In genomic region chr5:173327084-173327947, GRCh38 we compare ENCODE assay signal across 8 cellular contexts. TPM values are rescaled to one million over a fixed set of nuclear protein-coding genes. Genes with fewer than 3 reads are reported as not detected.
DNase-seq lines count a peak whose midpoint lies in the region; ATAC-seq, FAIRE-seq and TF ChIP-seq lines count a peak whose summit lies in the region.

No MANE protein-coding gene starts in this region.

- peaks cover 48% of the 10 kb centered on the region for H3K4me1 Mint-ChIP-seq in activated naive CD8-positive, alpha-beta T cell treated with anti-CD3 and anti-CD28 coated beads, Interleukin-2, amount 10 ng/mL, durations not matched to agents 7 days and 5 days

- H3K27ac Mint-ChIP-seq in activated naive CD8-positive, alpha-beta T cell treated with anti-CD3 and anti-CD28 coated beads, Interleukin-2, amount 10 ng/mL, durations not matched to agents 7 days and 5 days: peak overlapping the region; percentile 79

- H3K27me3 Mint-ChIP-seq in activated naive CD8-positive, alpha-beta T cell treated with anti-CD3 and anti-CD28 coated beads, Interleukin-2, amount 10 ng/mL, durations not matched to agents 7 days and 5 days: peaks cover 12% of the 10 kb centered on the region

- peak overlapping the region; percentile 71 for H3K27ac ChIP-seq in A673 (ENCODE audit: low read depth, low read length, poor library complexity, severe bottlenecking)
- no peak overlapping the region for H3K27ac ChIP-seq in kidney (ENCODE audit: low read depth in 2 of 2, low read length in 2 of 2)

- intact Hi-C loops in A673 (cut with micrococcal nuclease; ENCODE audit: unreplicated experiment) (loop anchor here (5.0 kb wide), 2 partner anchors 345 to 620 kb away; partner anchors contain the start of gene ATP6V0E1), kidney (cut with DNase I) (loop anchor here (5.0 kb wide), 1 partner anchor 35 kb away; no protein-coding TSS in a partner anchor)

- no peak overlapping the region for H3K9ac ChIP-seq in kidney (ENCODE audit: low read length in 2 of 2)

- H3K9me3 ChIP-seq in A673 (ENCODE audit: low read depth, low read length, poor library complexity, severe bottlenecking): no peaks in the 10 kb centered on the region
- no peaks in the 10 kb centered on the region for H3K9me3 ChIP-seq in kidney (ENCODE audit: control insufficient read depth in 1 of 2, low read length in 2 of 2)

- peaks cover 40% of the 10 kb centered on the region for H3K4me1 ChIP-seq in A673 (ENCODE audit: insufficient read depth, low read length, poor library complexity, severe bottlenecking)
- H3K4me1 ChIP-seq in kidney (ENCODE audit: control insufficient read depth in 1 of 2, insufficient read depth in 1 of 2, low read depth in 1 of 2, low read length in 2 of 2): peaks cover 17 to 32% of the 10 kb centered on the region in 2 donors

- BruUV-seq in A673 (replicated peaks; lab: Mats Ljungman, UMichigan): no TSS peak

- FAIRE-seq in kidney (lab: Jason Lieb, UNC): no peak

- H3K36me3 Mint-ChIP-seq in activated naive CD8-positive, alpha-beta T cell treated with anti-CD3 and anti-CD28 coated beads, Interleukin-2, amount 10 ng/mL, durations not matched to agents 7 days and 5 days: peaks cover 31% of the 10 kb centered on the region

- POLR2A ChIA-PET in A673 (lab: Charles Lee; ENCODE audit: low non-redundant PET): no interaction called here
- POLR2A ChIA-PET in activated naive CD8-positive, alpha-beta T cell treated with anti-CD3 and anti-CD28 coated beads, Interleukin-2, amount 10 ng/mL, durations not matched to agents 7 days and 5 days (lab: Charles Lee): interaction anchor here (1.3 to 4.9 kb wide), 4 partner anchors 8 to 343 kb away, joined by 3 to 29 read pairs (median 7); partner anchors contain the start of genes ATP6V0E1 and BOD1

- no peaks in the 10 kb centered on the region for H3K9me3 Mint-ChIP-seq in activated naive CD8-positive, alpha-beta T cell treated with anti-CD3 and anti-CD28 coated beads, Interleukin-2, amount 10 ng/mL, durations not matched to agents 7 days and 5 days

- H3K27me3 ChIP-seq in A673 (replicated peaks; ENCODE audit: insufficient read depth, low read depth, low read length, poor library complexity): no peaks in the 10 kb centered on the region

- DNase-seq in A673 (ENCODE audit: low spot score) (peak; percentile 23), HCEC 1CT (peak; percentile 45), kidney (no peak), GM19238 (ENCODE audit: insufficient read length, low spot score) (no peak), amygdala (lab: John Stamatoyannopoulos, UW) (no peak)
- DNase-seq in activated naive CD8-positive, alpha-beta T cell treated with anti-CD3 and anti-CD28 coated beads, Interleukin-2, amount 10 ng/mL, durations not matched to agents 7 days and 5 days: peak; percentile 63
- DNase-seq in NK-92 treated with Interleukin-12 subunit alpha and Interleukin-12 subunit beta, amount 100 ng/mL, for 24 hours (lab: John Stamatoyannopoulos, UW): no peak

- ATAC-seq in activated naive CD8-positive, alpha-beta T cell treated with anti-CD3 and anti-CD28 coated beads, Interleukin-2, amount 10 ng/mL, durations not matched to agents 7 days and 5 days (ENCODE audit: low read depth): no peak
- no peak for ATAC-seq in esophagus mucosa

- CTCF ChIA-PET in A673 (lab: Charles Lee): no interaction called here

- peak overlapping the region; percentile 85 for H3K4me3 ChIP-seq in A673 (ENCODE audit: low read depth, low read length, poor library complexity, severe bottlenecking)
- H3K4me3 ChIP-seq in kidney (ENCODE audit: low read length in 2 of 2): peak overlapping the region; percentile 7 to 56

- H3K4me3 Mint-ChIP-seq in activated naive CD8-positive, alpha-beta T cell treated with anti-CD3 and anti-CD28 coated beads, Interleukin-2, amount 10 ng/mL, durations not matched to agents 7 days and 5 days: peak overlapping the region; percentile 96

- H3K36me3 ChIP-seq in A673 (ENCODE audit: insufficient read depth, low read length, poor library complexity, severe bottlenecking) (peaks cover 17% of the 10 kb centered on the region), kidney (ENCODE audit: control insufficient read depth in 1 of 2, insufficient read depth in 2 of 2, low read length in 2 of 2) (no peaks in the 10 kb centered on the region)

- TF ChIP-seq CTCF in A673 (conservative IDR thresholded peaks at IDR 0.05; ENCODE audit: low read depth, low read length) (no peak), kidney (IDR thresholded peaks at IDR 0.05; ENCODE audit: borderline replicate concordance, extremely low read depth, insufficient read depth) (no peak)

RNA-seq across cellular contexts. Expression of gene STC2, which starts 0.9 kb away (rescaled TPM):
- total RNA-seq in A673 (2021) (19.2 and 21.4 TPM in 2 replicates), kidney (2.7 TPM), esophagus mucosa (8.7 TPM)
- total RNA-seq in activated naive CD8-positive, alpha-beta T cell treated with anti-CD3 and anti-CD28 coated beads, Interleukin-2, amount 10 ng/mL, durations not matched to agents 7 days and 5 days: 10 to 100 TPM; 10.9 to 14.7 TPM
- 2.1 TPM for polyA plus RNA-seq in kidney (ENCODE audit: insufficient read depth, low read depth, low replicate concordance)

Comparison
In these comparisons a context has a peak if more than half of its experiments do, and no peak if none do; other contexts are left out.
1. DNase-seq: peak in A673 (single experiment), HCEC 1CT (single experiment) and activated naive CD8-positive, alpha-beta T cell treated with anti-CD3 and anti-CD28 coated beads, Interleukin-2, amount 10 ng/mL, durations not matched to agents 7 days and 5 days (single experiment); none in kidney (single experiment), NK-92 treated with Interleukin-12 subunit alpha and Interleukin-12 subunit beta, amount 100 ng/mL, for 24 hours (single experiment), GM19238 (single experiment) and amygdala (0 of 56).